In the genomic region with DNA sequence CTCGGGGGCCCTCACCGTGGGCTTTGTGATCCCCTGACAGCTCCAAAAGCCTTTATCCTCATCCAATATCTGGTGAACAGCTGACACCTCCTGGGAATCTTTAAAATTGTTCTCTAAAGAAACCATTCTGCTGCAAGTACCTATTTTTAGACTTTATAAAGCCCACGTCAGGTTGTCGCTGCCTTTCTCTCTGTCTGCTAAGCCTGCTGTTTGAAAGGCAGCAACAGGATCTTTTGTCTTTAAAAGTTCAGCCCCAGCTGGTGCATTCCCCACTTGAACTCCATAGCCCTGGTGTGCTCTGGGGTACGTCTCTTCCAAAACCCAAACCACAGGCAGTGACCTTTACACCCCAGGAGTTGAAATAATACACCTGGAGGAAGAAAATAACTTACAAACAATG, we compare ENCODE assay signal across 29 cellular contexts.
DNase-seq lines count a peak whose midpoint lies in the region; ATAC-seq and TF ChIP-seq lines count a peak whose summit lies in the region.
"Had no signal": no experiment of that assay in that cellular context is flagged by ENCODE, and none has a peak within 500 bp of the region (broad histone marks: within the 10 kb centered on the region; RNA-seq: fewer than 3 reads in every experiment).

No MANE protein-coding gene starts in this region.

- intact Hi-C loops in psoas muscle (cut with DNase I) = no loop called here
- intact Hi-C loops in gastrocnemius medialis (cut with DNase I; ENCODE audit: low total_unique reads) = no loop called here

- peaks cover 39% of the 10 kb centered on the region for H3K4me1 Mint-ChIP-seq in glutamatergic neuron (ENCODE audit: low read depth, unreplicated experiment)

- H3K9me3 ChIP-seq in HUES64 (ENCODE audit: insufficient read depth, low read depth, low read length) (no peaks in the 10 kb centered on the region), NT2/D1 (ENCODE audit: insufficient read depth, low read length) (no peaks in the 10 kb centered on the region), psoas muscle (no peaks in the 10 kb centered on the region), gastrocnemius medialis (no peaks in the 10 kb centered on the region)
- H3K9me3 ChIP-seq: adrenal gland, BE2C, breast epithelium, colonic mucosa, heart left ventricle, MG63, SJSA1, transverse colon had no signal

- H3K4me3 Mint-ChIP-seq in glutamatergic neuron (ENCODE audit: unreplicated experiment) = peak overlapping the region; percentile 57
- H3K4me3 Mint-ChIP-seq: activated CD4-positive, alpha-beta memory T cell treated with anti-CD3 and anti-CD28 coated beads for 36 hours; activated naive CD4-positive, alpha-beta T cell treated with anti-CD3 and anti-CD28 coated beads for 36 hours; activated T-helper 1 cell treated with anti-CD3 and anti-CD28 coated beads, Interleukin-12 subunit alpha, Interleukin-12 subunit beta, Interleukin-2, Interleukin-4 antibody, amounts not matched to agents 30 ng/mL and 10 ng/mL and 1 ng/mL, durations not matched to agents 14 hours and 24 hours and 36 hours had no signal

- H3K9ac ChIP-seq in HUES64 (ENCODE audit: low read depth, low read length) (no peak overlapping the region), NT2/D1 (ENCODE audit: insufficient read length, low read depth) (no peak overlapping the region)

- H3K27me3 Mint-ChIP-seq in glutamatergic neuron (ENCODE audit: unreplicated experiment) = peaks cover 3% of the 10 kb centered on the region

- in situ Hi-C loops in ACHN (cut with HindIII; ENCODE audit: low pct_ligation_motif_present, low pct_unique_long_range_greater_than_20kb, low sequenced_read_pairs) (no loop called here), gastrocnemius medialis (cut with MboI; ENCODE audit: low sequenced_read_pairs in 4 of 4) (loop anchor here in 2 of 4 donors (10.0 to 25.0 kb wide), 2 partner anchors 136 to 148 kb away; no protein-coding TSS in a partner anchor)

- 53% methylated on average over 5 of the region's 5 CpGs for WGBS in HUES64
- 43 to 65% (median 43%) methylated on average over 5 of the region's 5 CpGs for WGBS in psoas muscle, 3 donors

- no peak overlapping the region for H3K4me3 ChIP-seq in HUES64 (ENCODE audit: low read length)
- no peak overlapping the region for H3K4me3 ChIP-seq in NT2/D1 (ENCODE audit: insufficient read length, low read depth)
- peak overlapping the region; percentile 14 for H3K4me3 ChIP-seq in psoas muscle
- H3K4me3 ChIP-seq in gastrocnemius medialis = no peak overlapping the region
- H3K4me3 ChIP-seq: adrenal gland, breast epithelium, colonic mucosa, heart left ventricle, K562, MG63, SJSA1, transverse colon had no signal

- no peaks in the 10 kb centered on the region for H3K36me3 Mint-ChIP-seq in glutamatergic neuron (ENCODE audit: unreplicated experiment)
- H3K36me3 Mint-ChIP-seq: activated CD4-positive, alpha-beta memory T cell treated with anti-CD3 and anti-CD28 coated beads for 36 hours had no signal

- H3K27ac Mint-ChIP-seq in glutamatergic neuron (ENCODE audit: unreplicated experiment) = peak overlapping the region; percentile 78
- H3K27ac Mint-ChIP-seq: activated CD4-positive, alpha-beta memory T cell treated with anti-CD3 and anti-CD28 coated beads for 36 hours; activated naive CD4-positive, alpha-beta T cell treated with anti-CD3 and anti-CD28 coated beads for 36 hours; activated T-helper 1 cell treated with anti-CD3 and anti-CD28 coated beads, Interleukin-12 subunit alpha, Interleukin-12 subunit beta, Interleukin-2, Interleukin-4 antibody, amounts not matched to agents 30 ng/mL and 10 ng/mL and 1 ng/mL, durations not matched to agents 14 hours and 24 hours and 36 hours had no signal

- H3K27me3 ChIP-seq in HUES64 (ENCODE audit: insufficient read depth, low read length) (no peaks in the 10 kb centered on the region), NT2/D1 (ENCODE audit: insufficient read depth, insufficient read length) (no peaks in the 10 kb centered on the region), psoas muscle (ENCODE audit: insufficient read depth in 3 of 3, low read length in 2 of 3) (no peaks in the 10 kb centered on the region), gastrocnemius medialis (no peaks in the 10 kb centered on the region)
- H3K27me3 ChIP-seq: adrenal gland, BE2C, breast epithelium, colonic mucosa, heart left ventricle, MG63, SJSA1, transverse colon had no signal

- peaks cover 40% of the 10 kb centered on the region for H3K4me1 ChIP-seq in HUES64 (ENCODE audit: insufficient read depth, low read length)
- H3K4me1 ChIP-seq in NT2/D1 (ENCODE audit: insufficient read depth, insufficient read length) = peaks cover 3% of the 10 kb centered on the region
- H3K4me1 ChIP-seq in psoas muscle = peaks cover 14% of the 10 kb centered on the region
- peaks cover 0 to 32% of the 10 kb centered on the region in 2 donors for H3K4me1 ChIP-seq in gastrocnemius medialis
- H3K4me1 ChIP-seq: BE2C, breast epithelium, colonic mucosa had no signal

- TF ChIP-seq CTCF in glutamatergic neuron (IDR thresholded peaks at IDR 0.05; ENCODE audit: partially characterized antibody, unreplicated experiment) (no peak), psoas muscle (IDR thresholded peaks at IDR 0.05) (no peak), gastrocnemius medialis (IDR thresholded peaks at IDR 0.05 in 4 of 5, conservative IDR thresholded peaks at IDR 0.05 in 1 of 5) (no peak)

- TF ChIP-seq POLR2A in gastrocnemius medialis (IDR thresholded peaks at IDR 0.05) = no peak

- ATAC-seq in psoas muscle (peak in 3 of 4 donors; percentile 29 to 42 (median 36)), GM21576 (IDR thresholded peaks at IDR 0.05; ENCODE audit: unreplicated experiment) (no peak), gastrocnemius medialis (no peak)
- ATAC-seq: K562 had no signal

- DNase-seq in NT2/D1 (ENCODE audit: low read depth, low spot score) (peak; percentile 25), glutamatergic neuron (no peak), psoas muscle (no peak), ACHN (no peak), NCI-H2196 treated with DMSO at 0.1 percent for 48 hours (lab: John Stamatoyannopoulos, UW; ENCODE audit: unreplicated experiment) (no peak), gastrocnemius medialis (no peak)
- DNase-seq: activated CD4-positive, alpha-beta memory T cell treated with anti-CD3 and anti-CD28 coated beads for 36 hours; activated CD8-positive, alpha-beta memory T cell treated with anti-CD3 and anti-CD28 coated beads, Interleukin-2, amount 50 U/mL, for 4 hours; activated naive CD4-positive, alpha-beta T cell treated with anti-CD3 and anti-CD28 coated beads for 36 hours; BE2C; colonic mucosa; DMS53; effector CD8-positive, alpha-beta T cell; H7; heart left ventricle; MG63; NCI-H2081 treated with DMSO at 0.1 percent for 48 hours; NCI-H526 treated with DMSO at 0.1 percent for 48 hours; small intestine; stimulated activated CD8-positive, alpha-beta memory T cell treated with anti-CD3 and anti-CD28 coated beads, Interleukin-4, amount 100 ng/mL, for 48 hours; T-helper 1 cell; transverse colon had no signal

- peak overlapping the region; percentile 57; the same call in 1 of the 2 replicates for H3K27ac ChIP-seq in HUES64 (ENCODE audit: low read depth, low read length)
- H3K27ac ChIP-seq in psoas muscle = peak overlapping the region; percentile 46
- peak overlapping the region in 2 of 4 donors; percentile 12 to 57 for H3K27ac ChIP-seq in gastrocnemius medialis
- H3K27ac ChIP-seq: adrenal gland, breast epithelium, colonic mucosa, SJSA1, transverse colon had no signal

- H3K36me3 ChIP-seq in HUES64 (ENCODE audit: insufficient read depth, low read length) (no peaks in the 10 kb centered on the region), NT2/D1 (ENCODE audit: insufficient read depth, insufficient read length, low read length) (no peaks in the 10 kb centered on the region), psoas muscle (ENCODE audit: insufficient read depth in 1 of 2, low read depth in 1 of 2) (no peaks in the 10 kb centered on the region), gastrocnemius medialis (no peaks in the 10 kb centered on the region)
- H3K36me3 ChIP-seq: adrenal gland, BE2C, breast epithelium, colonic mucosa, heart left ventricle, MG63, SJSA1, transverse colon had no signal

- H3K9me3 Mint-ChIP-seq in glutamatergic neuron (ENCODE audit: unreplicated experiment) = peaks cover 10% of the 10 kb centered on the region
- H3K9me3 Mint-ChIP-seq: activated CD4-positive, alpha-beta memory T cell treated with anti-CD3 and anti-CD28 coated beads for 36 hours; activated naive CD4-positive, alpha-beta T cell treated with anti-CD3 and anti-CD28 coated beads for 36 hours; activated T-helper 1 cell treated with anti-CD3 and anti-CD28 coated beads, Interleukin-12 subunit alpha, Interleukin-12 subunit beta, Interleukin-2, Interleukin-4 antibody, amounts not matched to agents 30 ng/mL and 10 ng/mL and 1 ng/mL, durations not matched to agents 14 hours and 24 hours and 36 hours had no signal

Comparison
In these comparisons a context has a peak if more than half of its experiments do, and no peak if none do; other contexts are left out.
1. ATAC-seq: peak in psoas muscle (3 of 4); none in GM21576 (single experiment) and gastrocnemius medialis (0 of 2).